ENCODE assay signal across 1 cellular context in the genomic region with DNA sequence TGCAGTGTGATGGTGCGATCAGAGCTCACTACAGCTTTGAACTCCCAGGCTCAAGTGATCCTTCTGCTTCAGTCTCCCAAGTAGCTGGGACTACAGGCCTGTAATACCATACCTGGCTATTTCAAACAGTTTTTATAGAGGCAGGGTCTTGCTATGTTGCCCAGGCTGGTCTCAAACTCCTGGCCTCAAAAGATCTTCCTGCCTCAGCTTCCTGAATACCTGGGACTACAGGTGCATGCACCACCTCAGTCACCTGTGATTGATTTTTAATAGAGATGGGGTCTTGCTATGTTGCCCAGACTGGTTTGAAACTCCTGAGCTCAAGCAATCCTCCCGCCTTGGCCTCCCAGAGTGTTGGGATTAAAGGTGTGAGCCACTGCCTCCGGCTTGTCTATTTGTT.
TF ChIP-seq lines count a peak whose summit lies in the region.

No MANE protein-coding gene starts in this region.

TF ChIP-seq in K562, 482 proteins besides CTCF, POLR2A, EP300 and RAD21:
- no peak for TF ChIP-seq PRPF4 (IDR thresholded peaks at IDR 0.05; ENCODE audit: insufficient read depth, low read depth, low read length, poor library complexity, severe bottlenecking)
- TF ChIP-seq, protein P1, sequence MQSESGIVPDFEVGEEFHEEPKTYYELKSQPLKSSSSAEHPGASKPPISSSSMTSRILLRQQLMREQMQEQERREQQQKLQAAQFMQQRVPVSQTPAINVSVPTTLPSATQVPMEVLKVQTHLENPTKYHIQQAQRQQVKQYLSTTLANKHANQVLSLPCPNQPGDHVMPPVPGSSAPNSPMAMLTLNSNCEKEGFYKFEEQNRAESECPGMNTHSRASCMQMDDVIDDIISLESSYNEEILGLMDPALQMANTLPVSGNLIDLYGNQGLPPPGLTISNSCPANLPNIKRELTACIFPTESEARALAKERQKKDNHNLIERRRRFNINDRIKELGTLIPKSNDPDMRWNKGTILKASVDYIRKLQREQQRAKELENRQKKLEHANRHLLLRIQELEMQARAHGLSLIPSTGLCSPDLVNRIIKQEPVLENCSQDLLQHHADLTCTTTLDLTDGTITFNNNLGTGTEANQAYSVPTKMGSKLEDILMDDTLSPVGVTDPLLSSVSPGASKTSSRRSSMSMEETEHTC (IDR thresholded peaks at IDR 0.05): no peak
- no peak for TF ChIP-seq PURB (CRISPR knock-in tag; IDR thresholded peaks at IDR 0.05; ENCODE audit: low read depth)
- peak; percentile 35 for TF ChIP-seq RBM25 (IDR thresholded peaks at IDR 0.05; ENCODE audit: low read depth, low read length, severe bottlenecking)
- TF ChIP-seq SLC30A9 (CRISPR knock-in tag; IDR thresholded peaks at IDR 0.05): no peak
- peak; percentile 47; the same call in 1 of the 2 replicates for TF ChIP-seq BCOR (IDR thresholded peaks at IDR 0.05)
- peak; percentile 82 for TF ChIP-seq ZNF121 (CRISPR knock-in tag; conservative IDR thresholded peaks at IDR 0.05)
- TF ChIP-seq, protein P2, sequence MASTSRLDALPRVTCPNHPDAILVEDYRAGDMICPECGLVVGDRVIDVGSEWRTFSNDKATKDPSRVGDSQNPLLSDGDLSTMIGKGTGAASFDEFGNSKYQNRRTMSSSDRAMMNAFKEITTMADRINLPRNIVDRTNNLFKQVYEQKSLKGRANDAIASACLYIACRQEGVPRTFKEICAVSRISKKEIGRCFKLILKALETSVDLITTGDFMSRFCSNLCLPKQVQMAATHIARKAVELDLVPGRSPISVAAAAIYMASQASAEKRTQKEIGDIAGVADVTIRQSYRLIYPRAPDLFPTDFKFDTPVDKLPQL (IDR thresholded peaks at IDR 0.05; ENCODE audit: extremely low read depth, insufficient read length): no peak
- no peak for TF ChIP-seq POLR3A (IDR thresholded peaks at IDR 0.05; ENCODE audit: borderline replicate concordance, extremely low read depth, insufficient read depth, insufficient read length)
- TF ChIP-seq MECOM (CRISPR knock-in tag; IDR thresholded peaks at IDR 0.05): no peak
- TF ChIP-seq ZBED1 (IDR thresholded peaks at IDR 0.05): no peak
TF ChIP-seq in K562: peak in this region for 3.
